Comparison of ENCODE assay signal across 10 cellular contexts in the genomic region with DNA sequence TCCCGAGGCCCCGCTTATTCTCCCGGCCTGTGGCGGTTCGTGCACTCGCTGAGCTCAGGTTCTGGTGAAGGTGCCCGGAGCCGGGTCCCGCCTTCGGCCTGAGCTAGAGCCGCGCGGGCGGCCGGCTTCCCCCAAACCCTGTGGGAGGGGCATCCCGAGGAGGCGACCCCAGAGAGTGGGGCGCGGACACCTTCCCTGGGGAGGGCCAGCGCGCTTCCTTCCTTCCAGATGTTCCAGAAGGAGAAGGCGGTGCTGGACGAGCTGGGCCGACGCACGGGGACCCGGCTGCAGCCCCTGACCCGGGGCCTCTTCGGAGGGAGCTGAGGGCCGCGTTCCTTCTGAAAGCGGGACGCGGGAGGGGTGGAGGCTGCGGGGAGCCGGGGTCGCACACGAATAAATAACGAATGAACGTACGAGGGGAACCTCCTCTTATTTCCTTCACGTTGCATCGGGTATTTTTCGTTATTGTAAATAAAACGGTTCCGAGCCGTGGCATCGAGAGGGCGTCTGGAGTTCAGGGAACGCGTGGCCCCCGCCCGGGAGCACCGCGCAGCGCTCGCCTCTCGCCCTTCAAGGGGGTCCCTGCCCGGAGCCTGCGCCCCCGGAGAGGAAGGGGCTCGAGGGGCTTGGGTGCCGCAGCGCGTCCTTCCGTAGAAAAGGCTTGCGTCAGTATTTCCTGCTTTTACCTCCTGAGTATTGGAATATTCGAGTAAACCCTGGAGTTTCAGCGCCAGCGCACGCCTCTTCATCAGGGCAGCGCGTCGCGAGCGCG. TPM values are rescaled to one million over a fixed set of nuclear protein-coding genes. Genes with fewer than 3 reads are reported as not detected.
DNase-seq lines count a peak whose midpoint lies in the region; ATAC-seq and TF ChIP-seq lines count a peak whose summit lies in the region.
"Had no signal": no experiment of that assay in that cellular context is flagged by ENCODE, and none has a peak within 500 bp of the region (broad histone marks: within the 10 kb centered on the region; RNA-seq: fewer than 3 reads in every experiment).

No MANE protein-coding gene starts in this region.

- no peak overlapping the region; a peak in 1 of 5 replicates for H3K4me3 Mint-ChIP-seq in H9

- H3K18ac ChIP-seq in H9 (ENCODE audit: insufficient read length, low read depth, low read length) = peak overlapping the region; percentile 66

- no peak overlapping the region for H2BK20ac ChIP-seq in H9 (ENCODE audit: low read depth, low read length, poor library complexity, severe bottlenecking)

- no peaks in the 10 kb centered on the region; a peak in 2 of 5 replicates for H3K9me3 Mint-ChIP-seq in H9

- no peak overlapping the region for H3T11ph ChIP-seq in H9 (ENCODE audit: low read length)

- H4K8ac ChIP-seq in H9 (replicated peaks; ENCODE audit: insufficient read length, low read depth, low read length) = no peak overlapping the region

- H2AFZ ChIP-seq in H9 (ENCODE audit: low read length) = no peak overlapping the region

- H3K23ac ChIP-seq in H9 (ENCODE audit: insufficient read length, low read depth, low read length) = no peak overlapping the region

- H3K27me3 Mint-ChIP-seq in H9 (ENCODE audit: low read depth) = no peaks in the 10 kb centered on the region

- H3K36me3 Mint-ChIP-seq in H9 (ENCODE audit: insufficient read depth in 1 of 3, low read depth in 3 of 3) = peaks cover 19 to 33% (median 32%) of the 10 kb centered on the region in 3 experiments

- H2BK5ac ChIP-seq in H9 (ENCODE audit: insufficient read length, low read length) = no peak overlapping the region

- H2BK120ac ChIP-seq in H9 (ENCODE audit: low read depth, low read length, poor library complexity, severe bottlenecking) = no peak overlapping the region

- no peak overlapping the region for H3K56ac ChIP-seq in H9 (ENCODE audit: insufficient read length, low read depth, low read length)

- peaks cover 11 to 17% of the 10 kb centered on the region in 2 experiments for H3K4me1 Mint-ChIP-seq in H9

- no peak overlapping the region for H3K27ac Mint-ChIP-seq in H9

- intact Hi-C loops in spleen (cut with DNase I; ENCODE audit: low total_unique reads) = no loop called here

- H3K23me2 ChIP-seq in H9 (ENCODE audit: insufficient read length, low read depth, low read length, poor library complexity, severe bottlenecking) = peaks cover 9% of the 10 kb centered on the region

- no peaks in the 10 kb centered on the region for H3K79me1 ChIP-seq in H9 (ENCODE audit: insufficient read depth, low read depth, low read length, poor library complexity, severe bottlenecking)

- ATAC-seq in GM21447 (IDR thresholded peaks at IDR 0.05; ENCODE audit: unreplicated experiment) (no peak), HG03460 (IDR thresholded peaks at IDR 0.05; ENCODE audit: unreplicated experiment) (no peak)

- H3K27ac ChIP-seq in H9 (ENCODE audit: insufficient read length, low read depth, low read length) = no peak overlapping the region
- peak overlapping the region in 6 of 8 donors; percentile 32 to 79 (median 54) for H3K27ac ChIP-seq in spleen

- 0 out of 2 replicates have a peak overlapping the region, but pooled peaks have one; percentile 12 for H3K14ac ChIP-seq in H9 (ENCODE audit: insufficient read depth, low read length)

- H2BK15ac ChIP-seq in H9 (ENCODE audit: low read depth, low read length) = no peak overlapping the region

- H3K4me2 ChIP-seq in H9 (ENCODE audit: insufficient read depth, insufficient read length, low read length) = peak overlapping the region; percentile 62

- H2BK12ac ChIP-seq in H9 (ENCODE audit: insufficient read length, low read depth, low read length) = no peak overlapping the region

- H3K36me3 ChIP-seq in adipocyte (ENCODE audit: control insufficient read depth, insufficient read depth, low read length, severe bottlenecking) (no peaks in the 10 kb centered on the region), spleen (peaks cover 0 to 35% (median 0%) of the 10 kb centered on the region in 6 donors)

- no peaks in the 10 kb centered on the region for H3K27me3 ChIP-seq in H9 (ENCODE audit: insufficient read depth, low read length)
- no peaks in the 10 kb centered on the region for H3K27me3 ChIP-seq in adipocyte (replicated peaks; ENCODE audit: control insufficient read depth, insufficient read depth, low read length)
- H3K27me3 ChIP-seq in spleen (replicated peaks in 1 of 7) = peaks cover 0 to 20% (median 7%) of the 10 kb centered on the region in 7 donors

- H3K79me2 ChIP-seq in H9 (ENCODE audit: insufficient read depth, low read length) = no peaks in the 10 kb centered on the region

- H3K9ac ChIP-seq in H9 (ENCODE audit: extremely low read depth, insufficient read length, low read length) = no peak overlapping the region
- H3K9ac ChIP-seq in adipocyte (ENCODE audit: low read length) = peak overlapping the region; percentile 82

- H3K4me3 ChIP-seq in adipocyte (ENCODE audit: low read length) = peak overlapping the region; percentile 67
- peak overlapping the region; percentile 33 to 68 (median 47) for H3K4me3 ChIP-seq in spleen

- no peak overlapping the region for H4K5ac ChIP-seq in H9 (ENCODE audit: insufficient read length, low read depth, low read length)

- DNase-seq in H9 (no peak), adipocyte (ENCODE audit: low read depth) (no peak), iPS-NIHi11 (ENCODE audit: low spot score) (peak; percentile 54), spleen (peak; percentile 76), 8988T (no peak), foreskin melanocyte (no peak)
- DNase-seq: HCEC 1CT, hippocampal formation had no signal

- H3K4me1 ChIP-seq in H9 (ENCODE audit: insufficient read depth, low read length) (no peaks in the 10 kb centered on the region; the same call in 1 of the 2 replicates), adipocyte (ENCODE audit: control insufficient read depth, insufficient read depth, low read length) (peaks cover 23% of the 10 kb centered on the region), spleen (peaks cover 6 to 36% (median 19%) of the 10 kb centered on the region in 6 donors)

- H4K91ac ChIP-seq in H9 (ENCODE audit: insufficient read length, low read depth, low read length) = no peak overlapping the region

- no peak overlapping the region for H2AK5ac ChIP-seq in H9 (ENCODE audit: insufficient read length, low read length)

- H3K4ac ChIP-seq in H9 (ENCODE audit: low read depth, low read length) = no peak overlapping the region

- no peaks in the 10 kb centered on the region for H3K9me3 ChIP-seq in H9 (ENCODE audit: control insufficient read depth, low read depth, low read length)
- H3K9me3 ChIP-seq in adipocyte (ENCODE audit: control insufficient read depth, low read length) = no peaks in the 10 kb centered on the region
- H3K9me3 ChIP-seq in spleen = no peaks in the 10 kb centered on the region

- no peak for TF ChIP-seq POLR2A in spleen (IDR thresholded peaks at IDR 0.05)

- no peaks in the 10 kb centered on the region for H4K20me1 ChIP-seq in H9 (ENCODE audit: control insufficient read depth, insufficient read depth, insufficient read length)

- WGBS in H9 (ENCODE audit: extremely low coverage, insufficient read length, low lambda C conversion rate) = no CpG with 5 or more reads among the region's 77 CpGs
- WGBS in spleen, 5 donors = 2 to 16% (median 4%) methylated on average over 19 to 77 of the region's 77 CpGs

- no peak for TF ChIP-seq CTCF in H9 (conservative IDR thresholded peaks at IDR 0.05)
- TF ChIP-seq CTCF in spleen (IDR thresholded peaks at IDR 0.05 in 8 of 11, conservative IDR thresholded peaks at IDR 0.05 in 3 of 11) = no peak

RNA-seq across cellular contexts. Expression of a gene that starts 11.4 kb away (rescaled TPM):
- total RNA-seq in H9 (2021) (26.2 and 26.5 TPM in 2 replicates), spleen (10 to 100 TPM in 5 of 7 donors, 1 to 10 TPM in 2; 7.8 to 20.6 (median 12.0) TPM)
- polyA plus RNA-seq in spleen = 10 to 100 TPM; 18.3 to 32.0 (median 30.2) TPM

RNA-seq across cellular contexts. Expression of a gene that starts 12.1 kb away (rescaled TPM):
- 113 and 124 TPM in 2 replicates for total RNA-seq in H9 (2021)
- 100 to 1,000 TPM in 5 of 7 donors, 10 to 100 TPM in 2; 96.8 to 144 (median 115) TPM for total RNA-seq in spleen
- polyA plus RNA-seq in spleen = 10 to 100 TPM; 35.2 to 75.5 (median 55.2) TPM

RNA-seq across cellular contexts. Expression of a gene that starts 26.2 kb away (rescaled TPM):
- total RNA-seq in H9 (2021) = 17.2 and 19.1 TPM in 2 replicates
- 1 to 10 TPM; 3.6 to 5.8 (median 4.7) TPM for total RNA-seq in spleen
- polyA plus RNA-seq in spleen = 1 to 10 TPM; 1.4 to 3.1 (median 2.2) TPM

RNA-seq across cellular contexts. Expression of a gene that starts 26.5 kb away (rescaled TPM):
- 39.6 and 40.6 TPM in 2 replicates for total RNA-seq in H9 (2021)
- 10 to 100 TPM; 31.4 to 43.7 (median 37.1) TPM for total RNA-seq in spleen
- 10 to 100 TPM in 1 of 3 donors, 1 to 10 TPM in 2; 6.4 to 10.8 (median 7.8) TPM for polyA plus RNA-seq in spleen

Comparison
In these comparisons a context has a peak if more than half of its experiments do, and no peak if none do; other contexts are left out.
1. DNase-seq: peak in iPS-NIHi11 (single experiment) and spleen (single experiment); none in H9 (single experiment), adipocyte (single experiment), 8988T (single experiment) and foreskin melanocyte (single experiment).